In genomic region chr2:179233037-179233436, GRCh38 we compare ENCODE assay signal across 13 cellular contexts.
"Had no signal": no experiment of that assay in that cellular context is flagged by ENCODE, and none has a peak within 500 bp of the region (broad histone marks: within the 10 kb centered on the region; RNA-seq: fewer than 3 reads in every experiment).

No MANE protein-coding gene starts in this region.

- DNase-seq: activated CD4-positive, alpha-beta memory T cell treated with anti-CD3 and anti-CD28 coated beads for 36 hours; activated CD4-positive, alpha-beta T cell treated with anti-CD3 and anti-CD28 coated beads for 1 hour; activated naive CD8-positive, alpha-beta T cell treated with anti-CD3 and anti-CD28 coated beads, Interleukin-2, amount 10 ng/mL, durations not matched to agents 7 days and 5 days; activated T-cell treated with anti-CD3 and anti-CD28 coated beads, Interleukin-2, amount 50 U/mL, for 72 hours; anterior cingulate cortex; cerebellar nuclear complex; foreskin fibroblast; mesendoderm; ovary; stimulated activated CD4-positive, alpha-beta T cell treated with anti-CD3 and anti-CD28 coated beads, Interleukin-2, amount 100 ng/mL, for 48 hours; stimulated activated naive CD8-positive, alpha-beta T cell treated with anti-CD3 and anti-CD28 coated beads, Interleukin-15, Interleukin-2, amounts not matched to agents 100 U/mL and 50 U/mL, for 24 hours had no signal

- H3K36me3 ChIP-seq: ovary, vagina had no signal

- H3K9me3 ChIP-seq: ovary, thoracic aorta, vagina had no signal

- H3K27ac ChIP-seq: ovary, thoracic aorta, vagina had no signal

- H3K4me3 ChIP-seq: ovary, thoracic aorta, vagina had no signal

- H3K27me3 ChIP-seq: ovary, vagina had no signal
